In the genomic region with DNA sequence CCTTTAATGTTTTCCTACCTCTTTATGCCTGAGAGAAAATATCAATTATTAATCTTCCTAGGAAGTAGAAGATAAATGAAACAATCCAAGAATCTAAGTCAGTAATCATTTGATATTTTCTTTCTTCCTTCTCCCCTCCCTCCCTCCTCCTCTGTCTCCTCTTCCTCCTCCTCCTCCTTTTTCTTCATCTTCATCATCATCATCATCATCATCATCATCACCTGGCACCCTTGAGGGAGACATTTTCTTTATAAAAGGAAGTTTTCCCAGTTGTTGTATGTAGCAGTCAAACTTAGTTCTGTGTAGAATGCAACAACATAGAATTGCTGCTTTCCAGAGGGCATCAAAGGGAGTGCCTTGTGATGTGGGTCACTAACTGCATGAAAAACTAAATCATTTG, we compare ENCODE assay signal across 32 cellular contexts.
"Had no signal": no experiment of that assay in that cellular context is flagged by ENCODE, and none has a peak within 500 bp of the region (broad histone marks: within the 10 kb centered on the region; RNA-seq: fewer than 3 reads in every experiment).

No MANE protein-coding gene starts in this region.

- H3K36me3 ChIP-seq: ovary, transverse colon, uterus had no signal

- H3K4me3 Mint-ChIP-seq: naive thymus-derived CD4-positive, alpha-beta T cell; natural killer cell; nephron progenitor cell; neural progenitor cell; stimulated activated memory B cell treated with anti-CD40 and anti-IgM and Interleukin-4, amounts not matched to agents 10 μg/mL and 1 μg/mL and 100 μg/mL, for 72 hours; stimulated activated naive CD8-positive, alpha-beta T cell treated with anti-CD3 and anti-CD28 coated beads, Interleukin-15, amount 100 ng/mL, for 72 hours; type B pancreatic cell had no signal

- H3K4me1 ChIP-seq: neural progenitor cell, parathyroid adenoma, psoas muscle, spleen, suprapubic skin, testis, tibial artery, transverse colon, upper lobe of right lung, uterus had no signal

- H3K9me3 Mint-ChIP-seq: naive thymus-derived CD4-positive, alpha-beta T cell; nephron progenitor cell; neural progenitor cell; stimulated activated memory B cell treated with anti-CD40 and anti-IgM and Interleukin-4, amounts not matched to agents 10 μg/mL and 1 μg/mL and 100 μg/mL, for 72 hours; stimulated activated naive CD8-positive, alpha-beta T cell treated with anti-CD3 and anti-CD28 coated beads, Interleukin-15, amount 100 ng/mL, for 72 hours; type B pancreatic cell had no signal

- H3K36me3 Mint-ChIP-seq: naive thymus-derived CD4-positive, alpha-beta T cell; natural killer cell; stimulated activated memory B cell treated with anti-CD40 and anti-IgM and Interleukin-4, amounts not matched to agents 10 μg/mL and 1 μg/mL and 100 μg/mL, for 72 hours had no signal

- H3K9me3 ChIP-seq: ovary, psoas muscle, spleen, suprapubic skin, testis, tibial artery, transverse colon, upper lobe of right lung, uterus had no signal

- H3K27ac Mint-ChIP-seq: naive thymus-derived CD4-positive, alpha-beta T cell; natural killer cell; nephron progenitor cell; neural progenitor cell; stimulated activated memory B cell treated with anti-CD40 and anti-IgM and Interleukin-4, amounts not matched to agents 10 μg/mL and 1 μg/mL and 100 μg/mL, for 72 hours; stimulated activated naive CD8-positive, alpha-beta T cell treated with anti-CD3 and anti-CD28 coated beads, Interleukin-15, amount 100 ng/mL, for 72 hours; type B pancreatic cell had no signal

- H3K4me1 Mint-ChIP-seq: naive thymus-derived CD4-positive, alpha-beta T cell; natural killer cell; nephron progenitor cell; neural progenitor cell; stimulated activated memory B cell treated with anti-CD40 and anti-IgM and Interleukin-4, amounts not matched to agents 10 μg/mL and 1 μg/mL and 100 μg/mL, for 72 hours; stimulated activated naive CD8-positive, alpha-beta T cell treated with anti-CD3 and anti-CD28 coated beads, Interleukin-15, amount 100 ng/mL, for 72 hours had no signal

- DNase-seq: naive thymus-derived CD4-positive, alpha-beta T cell; natural killer cell; nephron progenitor cell; occipital lobe; ovary; posterior cingulate gyrus; psoas muscle; right cardiac atrium; spleen; stimulated activated CD4-positive, alpha-beta T cell treated with anti-CD3 and anti-CD28 coated beads, Interleukin-12 subunit alpha, Interleukin-12 subunit beta, amount 100 ng/mL, for 4 hours; stimulated activated CD4-positive, alpha-beta T cell treated with anti-CD3 and anti-CD28 coated beads, Interleukin-1b, Interleukin-23, amount 100 ng/mL, for 48 hours; stimulated activated CD4-positive, alpha-beta T cell treated with anti-CD3 and anti-CD28 coated beads, Interleukin-4, amount 100 ng/mL, for 1 hour; stimulated activated CD4-positive, alpha-beta T cell treated with anti-CD3 and anti-CD28 coated beads, Interleukin-4, amount 100 ng/mL, for 4 hours; stimulated activated CD8-positive, alpha-beta memory T cell treated with anti-CD3 and anti-CD28 coated beads, Interleukin-4, amount 100 ng/mL, for 48 hours; stimulated activated naive CD4-positive, alpha-beta T cell; stimulated activated naive CD8-positive, alpha-beta T cell treated with anti-CD3 and anti-CD28 coated beads, Interleukin-15, amount 100 ng/mL, for 72 hours; stimulated activated naive CD8-positive, alpha-beta T cell treated with anti-CD3 and anti-CD28 coated beads, Interleukin-15, Interleukin-2, amounts not matched to agents 100 U/mL and 50 U/mL, for 24 hours; substantia nigra; testis; tibial artery; transverse colon; upper lobe of right lung; uterus had no signal

- ATAC-seq: naive thymus-derived CD4-positive, alpha-beta T cell; natural killer cell; psoas muscle; right cardiac atrium; sciatic nerve; stimulated activated memory B cell treated with anti-CD40 and anti-IgM and Interleukin-4, amounts not matched to agents 10 μg/mL and 1 μg/mL and 100 μg/mL, for 72 hours; stimulated activated naive CD8-positive, alpha-beta T cell treated with anti-CD3 and anti-CD28 coated beads, Interleukin-15, amount 100 ng/mL, for 72 hours; stimulated activated naive CD8-positive, alpha-beta T cell treated with anti-CD3 and anti-CD28 coated beads, Interleukin-15, Interleukin-2, amounts not matched to agents 100 U/mL and 50 U/mL, for 24 hours; upper lobe of right lung had no signal

- H3K27ac ChIP-seq: neural progenitor cell, ovary, parathyroid adenoma, psoas muscle, skin epidermis, spleen, suprapubic skin, testis, tibial artery, transverse colon, upper lobe of right lung, uterus had no signal

- H3K27me3 Mint-ChIP-seq: progenitor cell of endocrine pancreas; stimulated activated memory B cell treated with anti-CD40 and anti-IgM and Interleukin-4, amounts not matched to agents 10 μg/mL and 1 μg/mL and 100 μg/mL, for 72 hours; stimulated activated naive CD8-positive, alpha-beta T cell treated with anti-CD3 and anti-CD28 coated beads, Interleukin-15, amount 100 ng/mL, for 72 hours; type B pancreatic cell had no signal

- H3K4me3 ChIP-seq: neural progenitor cell, ovary, psoas muscle, skin epidermis, smooth muscle cell, spleen, suprapubic skin, testis, tibial artery, transverse colon, upper lobe of right lung, uterus had no signal
